9 cellular contexts compared by ENCODE assay signal in the genomic region with DNA sequence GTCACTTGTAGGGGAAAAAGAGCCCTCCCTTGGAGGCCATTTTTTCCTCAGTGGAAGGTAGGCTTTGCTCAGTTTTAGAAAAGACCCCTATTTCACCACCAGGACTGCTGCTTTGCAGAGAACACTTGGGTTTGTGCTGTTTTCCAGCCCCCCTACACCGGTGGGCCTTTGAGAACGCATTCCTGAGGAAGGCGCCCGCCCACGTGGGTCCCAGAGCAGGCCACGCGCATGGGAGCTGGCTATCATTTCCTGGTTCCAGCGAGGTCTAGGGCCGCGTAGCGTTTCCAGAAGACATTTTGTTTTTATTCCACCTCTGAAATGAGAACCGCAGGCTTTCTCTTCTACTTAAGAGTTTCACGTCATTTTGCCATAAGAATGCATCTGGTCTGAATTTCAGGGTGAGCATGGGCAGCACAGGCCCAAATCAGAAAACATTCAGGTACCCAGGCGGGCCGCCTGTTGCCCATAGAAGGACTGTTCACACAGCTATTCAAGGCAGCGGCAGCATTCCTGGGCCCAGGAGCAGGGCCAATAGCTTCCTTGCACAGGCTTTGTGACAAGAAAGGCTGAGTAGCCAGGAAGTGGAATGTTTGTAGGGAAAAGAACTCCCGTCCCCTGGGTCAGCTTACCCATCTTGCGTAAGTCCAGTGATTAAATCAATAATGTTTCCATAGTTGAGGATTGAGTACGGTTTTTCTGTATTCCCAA. TPM values are rescaled to one million over a fixed set of nuclear protein-coding genes. Genes with fewer than 3 reads are reported as not detected.
DNase-seq lines count a peak whose midpoint lies in the region; ATAC-seq, FAIRE-seq and TF ChIP-seq lines count a peak whose summit lies in the region.
"Had no signal": no experiment of that assay in that cellular context is flagged by ENCODE, and none has a peak within 500 bp of the region (broad histone marks: within the 10 kb centered on the region; RNA-seq: fewer than 3 reads in every experiment).

No MANE protein-coding gene starts in this region.

- peak overlapping the region; percentile 84 for H3K4me3 Mint-ChIP-seq in activated CD4-positive, alpha-beta T cell treated with anti-CD3 and anti-CD28 coated beads, Interleukin-2, amount 10 ng/mL, durations not matched to agents 24 days and 14 days
- peak overlapping the region; percentile 84 for H3K4me3 Mint-ChIP-seq in neural progenitor cell

- peaks cover 45% of the 10 kb centered on the region for H3F3A ChIP-seq in neural progenitor cell (ENCODE audit: low read depth)

- H3K27me3 ChIP-seq in gastroesophageal sphincter (no peaks in the 10 kb centered on the region), neural progenitor cell (peaks cover 23% of the 10 kb centered on the region)

- peak overlapping the region; percentile 78 for H2AFZ ChIP-seq in neural progenitor cell (replicated peaks)

- ATAC-seq in gastroesophageal sphincter = peak; percentile 52
- no peak for ATAC-seq in HG03571 (IDR thresholded peaks at IDR 0.05; ENCODE audit: unreplicated experiment)

- H3K9me3 Mint-ChIP-seq in activated CD4-positive, alpha-beta T cell treated with anti-CD3 and anti-CD28 coated beads, Interleukin-2, amount 10 ng/mL, durations not matched to agents 24 days and 14 days = no peaks in the 10 kb centered on the region
- no peaks in the 10 kb centered on the region for H3K9me3 Mint-ChIP-seq in neural progenitor cell

- TF ChIP-seq CTCF in gastroesophageal sphincter (IDR thresholded peaks at IDR 0.05) (peak in 3 of 4 experiments; percentile 20 to 42 (median 30)), neural progenitor cell (IDR thresholded peaks at IDR 0.05) (peak; percentile 26)

- peaks cover 28% of the 10 kb centered on the region for H4K20me1 ChIP-seq in neural progenitor cell (ENCODE audit: low read depth)

- 3 to 4% methylated on average over 11 to 14 of the region's 19 CpGs for WGBS in gastroesophageal sphincter (ENCODE audit: low coverage in 1 of 2), 2 donors

- peaks cover 22% of the 10 kb centered on the region for H3K4me1 Mint-ChIP-seq in activated CD4-positive, alpha-beta T cell treated with anti-CD3 and anti-CD28 coated beads, Interleukin-2, amount 10 ng/mL, durations not matched to agents 24 days and 14 days
- H3K4me1 Mint-ChIP-seq in neural progenitor cell = peaks cover 36% of the 10 kb centered on the region

- DNase-seq in activated CD4-positive, alpha-beta T cell treated with anti-CD3 and anti-CD28 coated beads, Interleukin-2, amount 10 ng/mL, durations not matched to agents 24 days and 14 days = no peak
- no peak for DNase-seq in activated CD4-positive, alpha-beta T cell treated with anti-CD3 and anti-CD28 coated beads for 1 hour
- DNase-seq in activated T-helper 1 cell treated with Interleukin-2 at 50 U/mL for 16 hours (ENCODE audit: low read depth) (peak; percentile 10), neural progenitor cell (ENCODE audit: low spot score) (peak; percentile 89), GM19239 (ENCODE audit: insufficient read length, low spot score) (no peak)
- DNase-seq in stimulated activated naive CD4-positive, alpha-beta T cell treated with Interleukin-2 at 50 U/mL for 16 hours (lab: John Stamatoyannopoulos, UW) = no peak

- intact Hi-C loops in activated CD4-positive, alpha-beta T cell treated with anti-CD3 and anti-CD28 coated beads, Interleukin-2, amount 10 ng/mL, durations not matched to agents 24 days and 14 days (cut with micrococcal nuclease) = loop anchor here (1.0 to 5.0 kb wide), 5 partner anchors 9 to 397 kb away; a partner anchor contains a TSS

- H3K27ac ChIP-seq in gastroesophageal sphincter = peak overlapping the region; percentile 87 to 100 (median 98)
- peak overlapping the region; percentile 31 for H3K27ac ChIP-seq in neural progenitor cell

- peak overlapping the region; percentile 99 for H3K4me2 ChIP-seq in neural progenitor cell

- H3K9me3 ChIP-seq in gastroesophageal sphincter = no peaks in the 10 kb centered on the region
- H3K9me3 ChIP-seq in neural progenitor cell (ENCODE audit: low read depth) = no peaks in the 10 kb centered on the region

- H3K27ac Mint-ChIP-seq in activated CD4-positive, alpha-beta T cell treated with anti-CD3 and anti-CD28 coated beads, Interleukin-2, amount 10 ng/mL, durations not matched to agents 24 days and 14 days = peak overlapping the region; percentile 95
- H3K27ac Mint-ChIP-seq in neural progenitor cell = peak overlapping the region; percentile 99

- TF ChIP-seq POLR2A in gastroesophageal sphincter (IDR thresholded peaks at IDR 0.05) = no peak

- H3K79me2 ChIP-seq in neural progenitor cell (ENCODE audit: low read depth) = peaks cover 29% of the 10 kb centered on the region

- H3K36me3 ChIP-seq in gastroesophageal sphincter (peaks cover 0 to 7% of the 10 kb centered on the region in 2 donors), neural progenitor cell (no peaks in the 10 kb centered on the region)

- H3K4me1 ChIP-seq in gastroesophageal sphincter (peaks cover 3 to 70% (median 26%) of the 10 kb centered on the region in 3 donors), neural progenitor cell (peaks cover 33% of the 10 kb centered on the region)

- H3K9ac ChIP-seq in neural progenitor cell = no peak overlapping the region

- H3K27me3 Mint-ChIP-seq in activated CD4-positive, alpha-beta T cell treated with anti-CD3 and anti-CD28 coated beads, Interleukin-2, amount 10 ng/mL, durations not matched to agents 24 days and 14 days = peaks cover 6% of the 10 kb centered on the region
- H3K27me3 Mint-ChIP-seq in neural progenitor cell (ENCODE audit: insufficient read depth, low read depth) = peaks cover 8% of the 10 kb centered on the region

- H3K4me3 ChIP-seq in gastroesophageal sphincter = peak overlapping the region; percentile 53 to 99
- H3K4me3 ChIP-seq in neural progenitor cell = peak overlapping the region; percentile 65

- H3K36me3 Mint-ChIP-seq in activated CD4-positive, alpha-beta T cell treated with anti-CD3 and anti-CD28 coated beads, Interleukin-2, amount 10 ng/mL, durations not matched to agents 24 days and 14 days (ENCODE audit: low read depth) = peaks cover 15% of the 10 kb centered on the region
- H3K36me3 Mint-ChIP-seq in neural progenitor cell = no peaks in the 10 kb centered on the region

- FAIRE-seq in GM19239 (lab: Jason Lieb, UNC) = no peak

- TF ChIP-seq EP300 in gastroesophageal sphincter (IDR thresholded peaks at IDR 0.05) = peak; percentile 36

RNA-seq across cellular contexts. Expression of a gene that starts 1.3 kb away (rescaled TPM):
- 26.1 and 26.8 TPM in 2 replicates for total RNA-seq in activated CD4-positive, alpha-beta T cell treated with anti-CD3 and anti-CD28 coated beads, Interleukin-2, amount 10 ng/mL, durations not matched to agents 24 days and 14 days
- total RNA-seq in gastroesophageal sphincter = 100 to 1,000 TPM in 2 of 4 donors, 10 to 100 TPM in 2; 83.6 to 131 (median 101) TPM
- 4.8 and 7.2 TPM in 2 replicates for total RNA-seq in neural progenitor cell (ENCODE audit: low replicate concordance)

RNA-seq across cellular contexts. Expression of a gene that starts 9.5 kb away (rescaled TPM):
- total RNA-seq in activated CD4-positive, alpha-beta T cell treated with anti-CD3 and anti-CD28 coated beads, Interleukin-2, amount 10 ng/mL, durations not matched to agents 24 days and 14 days = 19.1 and 20.1 TPM in 2 replicates
- total RNA-seq in gastroesophageal sphincter = 10 to 100 TPM; 19.8 to 22.8 (median 20.5) TPM
- 32.0 and 35.6 TPM in 2 replicates for total RNA-seq in neural progenitor cell (ENCODE audit: low replicate concordance)

RNA-seq across cellular contexts. Expression of a gene that starts 20.7 kb away (rescaled TPM):
- total RNA-seq in activated CD4-positive, alpha-beta T cell treated with anti-CD3 and anti-CD28 coated beads, Interleukin-2, amount 10 ng/mL, durations not matched to agents 24 days and 14 days = 19.5 and 24.6 TPM in 2 replicates
- total RNA-seq in gastroesophageal sphincter (10 to 100 TPM; 16.3 to 36.9 (median 27.7) TPM), neural progenitor cell (ENCODE audit: low replicate concordance) (25.0 and 37.2 TPM in 2 replicates)

RNA-seq across cellular contexts. Expression of a gene that starts 24.2 kb away (rescaled TPM):
- total RNA-seq in activated CD4-positive, alpha-beta T cell treated with anti-CD3 and anti-CD28 coated beads, Interleukin-2, amount 10 ng/mL, durations not matched to agents 24 days and 14 days = 32.9 and 37.8 TPM in 2 replicates
- total RNA-seq in gastroesophageal sphincter (10 to 100 TPM; 12.7 to 17.7 (median 14.1) TPM), neural progenitor cell (ENCODE audit: low replicate concordance) (18.3 and 28.3 TPM in 2 replicates)

RNA-seq across cellular contexts. Expression of a gene that starts 48.9 kb away (rescaled TPM):
- not detected in 2 replicates for total RNA-seq in activated CD4-positive, alpha-beta T cell treated with anti-CD3 and anti-CD28 coated beads, Interleukin-2, amount 10 ng/mL, durations not matched to agents 24 days and 14 days
- total RNA-seq in gastroesophageal sphincter = not detected
- not detected in 2 replicates for total RNA-seq in neural progenitor cell (ENCODE audit: low replicate concordance)
- total RNA-seq: glomerular endothelial cell had no signal

Comparison
In these comparisons a context has a peak if more than half of its experiments do, and no peak if none do; other contexts are left out.
1. DNase-seq: peak in activated T-helper 1 cell treated with Interleukin-2 at 50 U/mL for 16 hours (single experiment) and neural progenitor cell (single experiment); none in activated CD4-positive, alpha-beta T cell treated with anti-CD3 and anti-CD28 coated beads, Interleukin-2, amount 10 ng/mL, durations not matched to agents 24 days and 14 days (single experiment), activated CD4-positive, alpha-beta T cell treated with anti-CD3 and anti-CD28 coated beads for 1 hour (single experiment), GM19239 (single experiment) and stimulated activated naive CD4-positive, alpha-beta T cell treated with Interleukin-2 at 50 U/mL for 16 hours (single experiment).